ENCODE assay signal across 7 cellular contexts in genomic region chr22:38317237-38317994, GRCh38. TPM values are rescaled to one million over a fixed set of nuclear protein-coding genes. Genes with fewer than 3 reads are reported as not detected.
DNase-seq lines count a peak whose midpoint lies in the region; ATAC-seq and TF ChIP-seq lines count a peak whose summit lies in the region.

CSNK1E (minus strand) TSS chr22:38317433; CDS start chr22:38314157, 3,276 bp downstream.

- peak; percentile 50 for ATAC-seq in GM18502 (IDR thresholded peaks at IDR 0.05; ENCODE audit: poor library complexity, unreplicated experiment)
- peak; percentile 70 for ATAC-seq in T-helper 17 cell
- ATAC-seq in left ventricle myocardium superior: peak; percentile 75

- H3K9me3 ChIP-seq in HUES64 (ENCODE audit: insufficient read depth, low read depth, low read length) (no peaks in the 10 kb centered on the region), T-helper 17 cell (ENCODE audit: control insufficient read depth, low read length, poor library complexity, severe bottlenecking) (no peaks in the 10 kb centered on the region), prostate gland (no peaks in the 10 kb centered on the region)

- peak; percentile 67 for TF ChIP-seq POLR2A in prostate gland (IDR thresholded peaks at IDR 0.05)

- TF ChIP-seq CTCF in prostate gland (IDR thresholded peaks at IDR 0.05): peak in 1 of 4 experiments; percentile 3

- H3K36me3 Mint-ChIP-seq in T-helper 17 cell (ENCODE audit: low read depth): no peaks in the 10 kb centered on the region

- H3K36me3 ChIP-seq in HUES64 (ENCODE audit: insufficient read depth, low read length): peaks cover 18% of the 10 kb centered on the region
- no peaks in the 10 kb centered on the region for H3K36me3 ChIP-seq in prostate gland
- no peaks in the 10 kb centered on the region for H3K36me3 ChIP-seq in urinary bladder (ENCODE audit: insufficient read depth)

- intact Hi-C loops in left ventricle myocardium superior (cut with micrococcal nuclease): no loop called here
- intact Hi-C loops in prostate gland (cut with DNase I): loop anchor here (5.0 kb wide), 2 partner anchors 45 to 115 kb away; partner anchors contain the start of genes MAFF and TMEM184B

- 1% methylated on average over 78 of the region's 80 CpGs for WGBS in HUES64
- WGBS in prostate gland: 2% methylated on average over 68 of the region's 80 CpGs
- 2% methylated on average over 67 of the region's 80 CpGs for WGBS in urinary bladder

- H3K9ac ChIP-seq in HUES64 (ENCODE audit: low read depth, low read length): peak within 1 kb of the TSS; percentile 97

- H3K4me3 ChIP-seq in HUES64 (ENCODE audit: low read length): peak within 1 kb of the TSS; percentile 89
- peak within 1 kb of the TSS; percentile 79 to 80 for H3K4me3 ChIP-seq in prostate gland
- H3K4me3 ChIP-seq in urinary bladder (ENCODE audit: low read depth, low read length): peak within 1 kb of the TSS; percentile 77

- H3K27ac ChIP-seq in HUES64 (ENCODE audit: low read depth, low read length) (peak within 1 kb of the TSS; percentile 95), prostate gland (peak within 1 kb of the TSS; percentile 99), urinary bladder (ENCODE audit: low read depth) (peak within 1 kb of the TSS; percentile 99)

- H3K4me1 ChIP-seq in HUES64 (ENCODE audit: insufficient read depth, low read length) (peaks cover 43% of the 10 kb centered on the region), prostate gland (replicated peaks) (peaks cover 27% of the 10 kb centered on the region), urinary bladder (ENCODE audit: insufficient read depth) (no peaks in the 10 kb centered on the region)

- DNase-seq in T-helper 17 cell (peak; percentile 68 to 77 (median 71)), anterior cingulate cortex (lab: John Stamatoyannopoulos, UW) (peak in 54 of 58 donors; percentile 26 to 84 (median 71)), left ventricle myocardium superior (peak; percentile 92), prostate gland (ENCODE audit: low spot score) (peak; percentile 76)

- peak within 1 kb of the TSS; percentile 90 for H3K4me3 Mint-ChIP-seq in T-helper 17 cell

- no peaks in the 10 kb centered on the region for H3K27me3 Mint-ChIP-seq in T-helper 17 cell

- H3K27me3 ChIP-seq in HUES64 (ENCODE audit: insufficient read depth, low read length) (no peaks in the 10 kb centered on the region), prostate gland (replicated peaks; ENCODE audit: insufficient read depth) (no peaks in the 10 kb centered on the region)

- peaks cover 35% of the 10 kb centered on the region for H3K4me1 Mint-ChIP-seq in T-helper 17 cell

- peak within 1 kb of the TSS; percentile 95 for H3K27ac Mint-ChIP-seq in T-helper 17 cell

RNA-seq across cellular contexts. Expression of gene CSNK1E, which starts in this region (rescaled TPM):
- 92.5 TPM for polyA plus RNA-seq in HUES64 (2013, experiment 1 of 2)
- 101 TPM for polyA plus RNA-seq in HUES64 (2013, experiment 2 of 2)
- total RNA-seq in T-helper 17 cell (100 to 1,000 TPM; 157 to 174 TPM), left ventricle myocardium superior (72.6 TPM), prostate gland (100 to 1,000 TPM in 1 of 2 donors, 10 to 100 TPM in 1; 82.8 to 190 TPM), urinary bladder (71.4 TPM)
- polyA plus RNA-seq in urinary bladder: 95.8 TPM

Comparison
In these comparisons a context has a peak if more than half of its experiments do, and no peak if none do; other contexts are left out.
1. Peak in every context shown above with its lines: DNase-seq, ATAC-seq, H3K4me3 ChIP-seq and H3K27ac ChIP-seq.